In the genomic region with DNA sequence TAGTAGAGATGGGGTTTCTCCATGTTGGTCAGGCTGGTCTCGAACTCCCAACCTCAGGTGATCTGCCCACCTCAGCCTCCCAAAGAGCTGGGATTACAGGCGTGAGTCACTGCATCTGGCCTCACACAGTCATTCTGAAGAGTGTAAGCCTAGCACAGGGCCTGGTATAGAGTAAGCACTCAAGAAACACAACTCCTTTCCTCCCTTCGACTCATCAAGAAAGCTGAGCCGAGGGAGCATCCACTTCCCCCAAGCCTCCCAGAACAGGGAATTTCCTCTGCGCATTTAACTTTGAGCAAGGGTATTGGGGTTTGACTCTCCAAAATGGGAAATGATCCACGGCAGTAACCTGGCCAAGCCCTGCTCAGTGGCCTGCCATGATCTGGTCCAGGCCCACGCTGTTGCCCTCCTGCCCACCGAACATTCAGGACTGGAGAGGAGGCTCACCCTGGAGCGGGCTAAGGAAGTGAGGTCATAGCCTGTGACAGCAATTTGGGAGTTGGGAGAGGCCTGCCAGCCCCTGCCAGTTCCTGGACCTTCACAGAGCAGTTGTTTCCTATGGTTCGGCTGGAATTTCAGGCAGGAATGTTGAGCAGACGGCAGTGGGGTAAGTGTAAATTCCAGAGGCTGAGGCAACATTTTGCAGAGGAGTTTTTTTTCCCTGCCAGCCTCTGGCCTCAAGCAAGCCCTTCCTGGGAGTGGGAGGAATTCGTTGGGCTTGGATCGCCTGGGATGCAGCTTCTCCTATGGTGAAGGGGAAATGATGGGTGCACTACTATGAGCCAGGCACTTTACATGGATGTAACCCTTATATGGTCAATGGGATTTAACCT, we compare ENCODE assay signal across 10 cellular contexts. TPM values are rescaled to one million over a fixed set of nuclear protein-coding genes. Genes with fewer than 3 reads are reported as not detected.
DNase-seq lines count a peak whose midpoint lies in the region; ATAC-seq and TF ChIP-seq lines count a peak whose summit lies in the region.
"Had no signal": no experiment of that assay in that cellular context is flagged by ENCODE, and none has a peak within 500 bp of the region (broad histone marks: within the 10 kb centered on the region; RNA-seq: fewer than 3 reads in every experiment).

No MANE protein-coding gene starts in this region.

- H3K9me3 ChIP-seq in NT2/D1 (ENCODE audit: insufficient read depth, low read length), result no peaks in the 10 kb centered on the region
- no peaks in the 10 kb centered on the region for H3K9me3 ChIP-seq in ectodermal cell (ENCODE audit: control insufficient read depth, low read length)
- H3K9me3 ChIP-seq: BLaER1 treated with 17β-estradiol and CSF1 and Interleukin-3, amounts not matched to agents 10 nM and 100 nM had no signal

- H3K36me3 ChIP-seq in NT2/D1 (ENCODE audit: insufficient read depth, insufficient read length, low read length) (no peaks in the 10 kb centered on the region), ectodermal cell (ENCODE audit: control insufficient read depth, insufficient read depth, low read length) (no peaks in the 10 kb centered on the region)
- H3K36me3 ChIP-seq: BLaER1 treated with 17β-estradiol and CSF1 and Interleukin-3, amounts not matched to agents 10 nM and 100 nM had no signal

- H3K4me1 ChIP-seq in NT2/D1 (ENCODE audit: insufficient read depth, insufficient read length) (peaks cover 8% of the 10 kb centered on the region), ectodermal cell (ENCODE audit: control insufficient read depth, insufficient read depth, low read length) (peaks cover 11% of the 10 kb centered on the region)

- TF ChIP-seq CTCF in GM20000 (IDR thresholded peaks at IDR 0.05; ENCODE audit: extremely low read depth, missing control alignments), result no peak

- H3K4me3 ChIP-seq in NT2/D1 (ENCODE audit: insufficient read length, low read depth), result no peak overlapping the region
- H3K4me3 ChIP-seq in ectodermal cell (ENCODE audit: insufficient read depth, low read depth, low read length), result no peak overlapping the region
- H3K4me3 ChIP-seq: BLaER1 treated with 17β-estradiol and CSF1 and Interleukin-3, amounts not matched to agents 10 nM and 100 nM had no signal

- H3K27me3 ChIP-seq in NT2/D1 (ENCODE audit: insufficient read depth, insufficient read length), result no peaks in the 10 kb centered on the region
- no peaks in the 10 kb centered on the region for H3K27me3 ChIP-seq in ectodermal cell (ENCODE audit: control insufficient read depth, insufficient read depth, low read length, poor library complexity, severe bottlenecking)
- H3K27me3 ChIP-seq: BLaER1 treated with 17β-estradiol and CSF1 and Interleukin-3, amounts not matched to agents 10 nM and 100 nM had no signal

- WGBS in ectodermal cell, 2 experiments, result 62 to 66% methylated on average over 13 of the region's 13 CpGs

- no peak for ATAC-seq in GM21529 (IDR thresholded peaks at IDR 0.05; ENCODE audit: unreplicated experiment)

- H3K27ac ChIP-seq in ectodermal cell (ENCODE audit: insufficient read depth, low read depth, low read length, poor library complexity, severe bottlenecking), result peak overlapping the region; percentile 74

- no peak overlapping the region for H3K9ac ChIP-seq in NT2/D1 (ENCODE audit: insufficient read length, low read depth)

- DNase-seq in AG08395 (ENCODE audit: low spot score), result peak; percentile 76
- DNase-seq in NT2/D1 (ENCODE audit: low read depth, low spot score), result peak; percentile 90
- DNase-seq in myocyte (ENCODE audit: low read depth), result peak; percentile 98
- DNase-seq in germinal center (ENCODE audit: low spot score), result no peak
- no peak for DNase-seq in GM20000 (ENCODE audit: low spot score)
- DNase-seq in SIG-M5 treated with dmso at 0.1 percent for 504 hours (lab: John Stamatoyannopoulos, UW; ENCODE audit: unreplicated experiment), result no peak
- DNase-seq: NCI-H748 treated with DMSO at 0.1 percent for 48 hours had no signal

RNA-seq across cellular contexts. Expression of gene SMAD3, which starts 21.2 kb away (rescaled TPM):
- polyA plus RNA-seq in ectodermal cell (2013, experiment 1 of 4), result 32.7 TPM
- polyA plus RNA-seq in ectodermal cell (2013, experiment 2 of 4), result 30.2 TPM
- 21.6 TPM for polyA plus RNA-seq in ectodermal cell (2013, experiment 3 of 4)
- polyA plus RNA-seq in ectodermal cell (2013, experiment 4 of 4), result 27.4 TPM
- total RNA-seq in myocyte, result 24.4 and 31.0 TPM in 2 replicates
- polyA plus RNA-seq in myocyte (2012), result 28.7 TPM

Comparison
In these comparisons a context has a peak if more than half of its experiments do, and no peak if none do; other contexts are left out.
1. DNase-seq: peak in AG08395 (single experiment), NT2/D1 (single experiment) and myocyte (single experiment); none in germinal center (single experiment), GM20000 (single experiment) and SIG-M5 treated with dmso at 0.1 percent for 504 hours (single experiment).